In genomic region chr17:19533718-19534561, GRCh38 we compare ENCODE assay signal across 8 cellular contexts. TPM values are rescaled to one million over a fixed set of nuclear protein-coding genes. Genes with fewer than 3 reads are reported as not detected.
DNase-seq lines count a peak whose midpoint lies in the region; ATAC-seq and TF ChIP-seq lines count a peak whose summit lies in the region.

TSS of gene SLC47A1 (plus strand) at chr17:19533854. CDS start at chr17:19533940, 86 bp downstream.

- H3K4me1 ChIP-seq in NT2/D1 (ENCODE audit: insufficient read depth, insufficient read length) (peaks cover 3% of the 10 kb centered on the region), lower lobe of right lung (peaks cover 17% of the 10 kb centered on the region), testis (peaks cover 7% of the 10 kb centered on the region)

- ATAC-seq in lower lobe of right lung (peak; percentile 91 to 93), GM18498 (IDR thresholded peaks at IDR 0.05; ENCODE audit: unreplicated experiment) (no peak), HG02642 (IDR thresholded peaks at IDR 0.05; ENCODE audit: poor library complexity, unreplicated experiment) (no peak), HG02763 (IDR thresholded peaks at IDR 0.05; ENCODE audit: unreplicated experiment) (no peak)

- in situ Hi-C loops in G401 (cut with HindIII; ENCODE audit: low sequenced_read_pairs), result no loop called here

- intact Hi-C loops in lower lobe of right lung (cut with DNase I), result no loop called here
- intact Hi-C loops in testis (cut with DNase I; ENCODE audit: low total_unique reads), result no loop called here

- TF ChIP-seq CTCF in coronary artery (IDR thresholded peaks at IDR 0.05) (no peak), lower lobe of right lung (IDR thresholded peaks at IDR 0.05) (no peak), testis (IDR thresholded peaks at IDR 0.05) (no peak)

- H3K27me3 ChIP-seq in NT2/D1 (ENCODE audit: insufficient read depth, insufficient read length) (peaks cover 40% of the 10 kb centered on the region), lower lobe of right lung (ENCODE audit: low read depth) (peaks cover 25% of the 10 kb centered on the region), testis (no peaks in the 10 kb centered on the region)

- H3K4me3 ChIP-seq in NT2/D1 (ENCODE audit: insufficient read length, low read depth), result peak within 1 kb of the TSS; percentile 63
- peak within 1 kb of the TSS; percentile 74 for H3K4me3 ChIP-seq in coronary artery
- H3K4me3 ChIP-seq in lower lobe of right lung, result peak within 1 kb of the TSS; percentile 68
- H3K4me3 ChIP-seq in testis, result peak within 1 kb of the TSS; percentile 61 to 70

- no peaks in the 10 kb centered on the region for H3K36me3 ChIP-seq in NT2/D1 (ENCODE audit: insufficient read depth, insufficient read length, low read length)
- H3K36me3 ChIP-seq in lower lobe of right lung, result no peaks in the 10 kb centered on the region
- no peaks in the 10 kb centered on the region for H3K36me3 ChIP-seq in testis (ENCODE audit: low read depth, missing control alignments)

- H3K27ac ChIP-seq in coronary artery (peak within 1 kb of the TSS; percentile 58 to 60), lower lobe of right lung (no peak within 1 kb of the TSS), testis (peak within 1 kb of the TSS in 1 of 2 donors; percentile 69)

- WGBS in testis, 2 donors, result 0 to 1% methylated on average over 9 to 45 of the region's 87 CpGs

- no peaks in the 10 kb centered on the region for H3K9me3 ChIP-seq in NT2/D1 (ENCODE audit: insufficient read depth, low read length)
- H3K9me3 ChIP-seq in lower lobe of right lung, result no peaks in the 10 kb centered on the region
- no peaks in the 10 kb centered on the region for H3K9me3 ChIP-seq in testis

- peak; percentile 16 for DNase-seq in G401 (ENCODE audit: low spot score)
- no peak for DNase-seq in NT2/D1 (ENCODE audit: low read depth, low spot score)
- DNase-seq in coronary artery (ENCODE audit: low spot score), result no peak
- DNase-seq in lower lobe of right lung, result peak; percentile 62
- DNase-seq in testis, result peak; percentile 51

- no peak for TF ChIP-seq POLR2A in testis (IDR thresholded peaks at IDR 0.05)

- peak within 1 kb of the TSS; percentile 76 for H3K9ac ChIP-seq in NT2/D1 (ENCODE audit: insufficient read length, low read depth)

RNA-seq across cellular contexts. Expression of gene SLC47A1, which starts in this region (rescaled TPM):
- 2.6 and 4.5 TPM in 2 replicates for total RNA-seq in G401 (2014; rRNA removed; shearing (Covaris generic))
- total RNA-seq in lower lobe of right lung (18.6 TPM), testis (10 to 100 TPM; 20.1 to 97.3 TPM)
- polyA plus RNA-seq in testis (ENCODE audit: insufficient read depth, low read depth, low replicate concordance), result 39.8 TPM

Comparison
In these comparisons a context has a peak if more than half of its experiments do, and no peak if none do; other contexts are left out.
1. DNase-seq: peak in G401 (single experiment), lower lobe of right lung (single experiment) and testis (single experiment); none in NT2/D1 (single experiment) and coronary artery (single experiment).
2. ATAC-seq: peak in lower lobe of right lung (2 of 2); none in GM18498 (single experiment), HG02642 (single experiment) and HG02763 (single experiment).
3. Peak in every context shown above with its lines, with median percentiles within 50 percentile points of each other: H3K4me3 ChIP-seq.